Comparison of ENCODE assay signal across 8 cellular contexts in genomic region chr1:9909222-9910046, GRCh38. TPM values are rescaled to one million over a fixed set of nuclear protein-coding genes. Genes with fewer than 3 reads are reported as not detected.
A peak's percentile ranks its signal among the peaks of the same experiment; 100 is the strongest.
DNase-seq lines count a peak whose midpoint lies in the region; ATAC-seq and TF ChIP-seq lines count a peak whose summit lies in the region.

No MANE protein-coding gene starts in this region.

- peaks cover 9% of the 10 kb centered on the region for H3K36me3 Mint-ChIP-seq in effector memory CD8-positive, alpha-beta T cell (ENCODE audit: insufficient read depth)
- peaks cover 0 to 1% (median 0%) of the 10 kb centered on the region in 5 donors for H3K36me3 Mint-ChIP-seq in naive thymus-derived CD4-positive, alpha-beta T cell

- H3K4me1 ChIP-seq in naive thymus-derived CD4-positive, alpha-beta T cell (ENCODE audit: control insufficient read depth in 2 of 2, insufficient read depth in 2 of 2, low read length in 2 of 2): peaks cover 13 to 15% of the 10 kb centered on the region in 2 donors
- H3K4me1 ChIP-seq in testis: peaks cover 13% of the 10 kb centered on the region

- H3K27ac ChIP-seq in naive thymus-derived CD4-positive, alpha-beta T cell (ENCODE audit: low read depth, low read length): peak overlapping the region; percentile 72
- peak overlapping the region; percentile 53 to 55 for H3K27ac ChIP-seq in testis

- peak overlapping the region; percentile 74 for H3K4me3 ChIP-seq in naive thymus-derived CD4-positive, alpha-beta T cell (ENCODE audit: low read length)
- peak overlapping the region; percentile 72 to 84 for H3K4me3 ChIP-seq in testis

- no peaks in the 10 kb centered on the region for H3K9me3 ChIP-seq in naive thymus-derived CD4-positive, alpha-beta T cell (ENCODE audit: control insufficient read depth in 2 of 3, low read length in 3 of 3)
- no peaks in the 10 kb centered on the region for H3K9me3 ChIP-seq in testis

- ATAC-seq in GM19025 (IDR thresholded peaks at IDR 0.05; ENCODE audit: low read depth, unreplicated experiment) (peak; percentile 3), HG03442 (IDR thresholded peaks at IDR 0.05; ENCODE audit: unreplicated experiment) (peak; percentile 6)
- no peak for ATAC-seq in effector memory CD8-positive, alpha-beta T cell (replicated peaks)
- ATAC-seq in naive thymus-derived CD4-positive, alpha-beta T cell: no peak

- H3K4me1 Mint-ChIP-seq in effector memory CD8-positive, alpha-beta T cell (ENCODE audit: low read depth in 2 of 2): peaks cover 32 to 36% of the 10 kb centered on the region in 2 donors
- peaks cover 25 to 44% (median 35%) of the 10 kb centered on the region in 7 donors for H3K4me1 Mint-ChIP-seq in naive thymus-derived CD4-positive, alpha-beta T cell

- no peak for TF ChIP-seq POLR2A in testis (IDR thresholded peaks at IDR 0.05)

- intact Hi-C loops in naive thymus-derived CD4-positive, alpha-beta T cell (cut with micrococcal nuclease): loop anchor here (1.0 to 10.0 kb wide), 20 partner anchors 34 to 1105 kb away; partner anchors contain the start of genes LZIC (in 2 of the 2), NMNAT1 (in 2 of the 2), SLC25A33 (in 2 of the 2) and TARDBP (in 2 of the 2)
- intact Hi-C loops in testis (cut with DNase I; ENCODE audit: low total_unique reads): no loop called here

- CTCF ChIA-PET in naive thymus-derived CD4-positive, alpha-beta T cell (lab: Charles Lee): interaction anchor here (0.5 to 0.6 kb wide), 2 partner anchors 35 to 129 kb away, joined by 4 to 7 read pairs; no protein-coding TSS in a partner anchor

- peak overlapping the region; percentile 92 to 98 for H3K4me3 Mint-ChIP-seq in effector memory CD8-positive, alpha-beta T cell
- peak overlapping the region; percentile 85 to 100 (median 95) for H3K4me3 Mint-ChIP-seq in naive thymus-derived CD4-positive, alpha-beta T cell

- POLR2A ChIA-PET in naive thymus-derived CD4-positive, alpha-beta T cell (lab: Charles Lee): interaction anchor here (0.8 to 0.9 kb wide), 2 partner anchors 8 to 32 kb away, joined by 3 read pairs; no protein-coding TSS in a partner anchor

- peak overlapping the region; percentile 86 to 91 for H3K27ac Mint-ChIP-seq in effector memory CD8-positive, alpha-beta T cell
- H3K27ac Mint-ChIP-seq in naive thymus-derived CD4-positive, alpha-beta T cell: peak overlapping the region; percentile 69 to 93 (median 86)

- 0% methylated on average over 29 to 32 of the region's 47 CpGs for WGBS in testis, 2 donors

- peaks cover 0 to 3% (median 0%) of the 10 kb centered on the region in 3 experiments for H3K36me3 ChIP-seq in naive thymus-derived CD4-positive, alpha-beta T cell (ENCODE audit: control insufficient read depth in 2 of 3, insufficient read depth in 3 of 3, low read length in 3 of 3)
- no peaks in the 10 kb centered on the region for H3K36me3 ChIP-seq in testis (ENCODE audit: low read depth, missing control alignments)

- H3K27me3 Mint-ChIP-seq in effector memory CD8-positive, alpha-beta T cell: no peaks in the 10 kb centered on the region
- H3K27me3 Mint-ChIP-seq in naive thymus-derived CD4-positive, alpha-beta T cell: peaks cover 0 to 5% (median 0%) of the 10 kb centered on the region in 5 donors

- H3K9me3 Mint-ChIP-seq in effector memory CD8-positive, alpha-beta T cell: no peaks in the 10 kb centered on the region
- H3K9me3 Mint-ChIP-seq in naive thymus-derived CD4-positive, alpha-beta T cell: no peaks in the 10 kb centered on the region

- no peaks in the 10 kb centered on the region for H3K27me3 ChIP-seq in naive thymus-derived CD4-positive, alpha-beta T cell (ENCODE audit: control insufficient read depth in 2 of 2, insufficient read depth in 2 of 2, low read length in 2 of 2)
- no peaks in the 10 kb centered on the region for H3K27me3 ChIP-seq in testis

- DNase-seq in activated CD4-positive, alpha-beta T cell treated with anti-CD3 and anti-CD28 coated beads for 4 hours: peak; percentile 21 to 24
- DNase-seq in effector memory CD8-positive, alpha-beta T cell: peak in 2 of 3 experiments; percentile 11 to 21
- peak in 8 of 9 donors; percentile 4 to 44 (median 18) for DNase-seq in naive thymus-derived CD4-positive, alpha-beta T cell
- peak; percentile 23 for DNase-seq in testis
- no peak for DNase-seq in NCI-H1436 treated with DMSO at 0.1 percent for 48 hours (lab: John Stamatoyannopoulos, UW)
- DNase-seq in H4 (ENCODE audit: low spot score): no peak

- no peak for TF ChIP-seq CTCF in testis (IDR thresholded peaks at IDR 0.05)

RNA-seq across cellular contexts. Expression of gene CTNNBIP1, which starts 0.6 kb away (rescaled TPM):
- 10 to 100 TPM in 1 of 5 experiments, 1 to 10 TPM in 4; 6.5 to 17.2 (median 7.4) TPM for total RNA-seq in naive thymus-derived CD4-positive, alpha-beta T cell
- polyA plus RNA-seq in naive thymus-derived CD4-positive, alpha-beta T cell: 1 to 10 TPM; 5.3 to 6.5 TPM
- 10 to 100 TPM; 45.3 to 48.1 TPM for total RNA-seq in testis
- 60.8 TPM for polyA plus RNA-seq in testis (ENCODE audit: insufficient read depth, low read depth, low replicate concordance)
- total RNA-seq in H4 (2014; rRNA removed; shearing (Covaris generic)): 16.6 and 18.9 TPM in 2 replicates

RNA-seq across cellular contexts. Expression of gene LZIC, which starts 33.8 kb away (rescaled TPM):
- 10 to 100 TPM; 18.0 to 35.1 (median 31.0) TPM for total RNA-seq in naive thymus-derived CD4-positive, alpha-beta T cell
- 10 to 100 TPM; 39.1 to 44.0 TPM for polyA plus RNA-seq in naive thymus-derived CD4-positive, alpha-beta T cell
- 10 to 100 TPM; 48.6 to 49.4 TPM for total RNA-seq in testis
- polyA plus RNA-seq in testis (ENCODE audit: insufficient read depth, low read depth, low replicate concordance): 104 TPM
- total RNA-seq in H4 (2014; rRNA removed; shearing (Covaris generic)): 27.4 and 37.8 TPM in 2 replicates

RNA-seq across cellular contexts. Expression of gene NMNAT1, which starts 33.8 kb away (rescaled TPM):
- total RNA-seq in naive thymus-derived CD4-positive, alpha-beta T cell: 1 to 10 TPM; 2.7 to 8.3 (median 7.5) TPM
- polyA plus RNA-seq in naive thymus-derived CD4-positive, alpha-beta T cell: 1 to 10 TPM; 5.5 to 9.5 TPM
- 10 to 100 TPM in 1 of 2 donors, 1 to 10 TPM in 1; 8.1 to 13.0 TPM for total RNA-seq in testis
- polyA plus RNA-seq in testis (ENCODE audit: insufficient read depth, low read depth, low replicate concordance): 12.2 TPM
- total RNA-seq in H4 (2014; rRNA removed; shearing (Covaris generic)): 3.5 and 5.8 TPM in 2 replicates

Comparison
In these comparisons a context has a peak if more than half of its experiments do, and no peak if none do; other contexts are left out.
1. ATAC-seq: peak in GM19025 (single experiment) and HG03442 (single experiment); none in effector memory CD8-positive, alpha-beta T cell (single experiment) and naive thymus-derived CD4-positive, alpha-beta T cell (single experiment).
2. DNase-seq: peak in activated CD4-positive, alpha-beta T cell treated with anti-CD3 and anti-CD28 coated beads for 4 hours (2 of 2), effector memory CD8-positive, alpha-beta T cell (2 of 3), naive thymus-derived CD4-positive, alpha-beta T cell (8 of 9) and testis (single experiment); none in NCI-H1436 treated with DMSO at 0.1 percent for 48 hours (single experiment) and H4 (single experiment).